1 cellular context compared by ENCODE assay signal in genomic region chr13:21133077-21133476, GRCh38.
TF ChIP-seq lines count a peak whose summit lies in the region.

No MANE protein-coding gene starts in this region.

TF ChIP-seq in HCT116, 20 proteins besides CTCF, POLR2A, EP300 and RAD21 (continued from another document):
- no peak for TF ChIP-seq JUND (IDR thresholded peaks at IDR 0.05)
- TF ChIP-seq EGR1 (IDR thresholded peaks at IDR 0.05; ENCODE audit: low read depth) = no peak
- TF ChIP-seq CBX3 (IDR thresholded peaks at IDR 0.05; ENCODE audit: low read depth) = no peak
- TF ChIP-seq CEBPB (IDR thresholded peaks at IDR 0.05; ENCODE audit: low read depth) = no peak
- no peak for TF ChIP-seq TCF7L2 (IDR thresholded peaks at IDR 0.05; ENCODE audit: borderline replicate concordance, extremely low read depth, insufficient read depth, insufficient read length)
- no peak for TF ChIP-seq SP1 (IDR thresholded peaks at IDR 0.05; ENCODE audit: low read depth)
